In the genomic region with DNA sequence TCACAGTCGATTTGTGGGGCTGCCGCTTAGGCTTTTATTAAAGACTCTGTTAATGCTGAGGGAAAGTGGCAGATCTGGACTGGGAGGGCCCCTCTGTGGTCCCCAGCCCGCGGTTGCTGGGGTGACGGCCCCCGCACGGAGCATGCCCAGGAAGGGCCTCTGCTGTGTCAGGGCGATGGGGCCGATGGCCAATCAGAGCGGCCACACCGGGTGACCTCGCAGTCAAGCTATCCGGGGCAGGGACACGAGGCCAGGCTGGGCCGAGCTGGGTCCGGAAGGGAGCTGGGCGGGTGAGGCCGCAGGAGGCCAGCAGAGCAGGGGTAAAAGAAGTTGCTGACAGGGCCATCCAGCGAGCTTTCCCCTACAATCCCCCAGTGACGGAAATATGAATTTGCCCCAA, we compare ENCODE assay signal across 19 cellular contexts.
DNase-seq lines count a peak whose midpoint lies in the region; ATAC-seq and TF ChIP-seq lines count a peak whose summit lies in the region.
"Had no signal": no experiment of that assay in that cellular context is flagged by ENCODE, and none has a peak within 500 bp of the region (broad histone marks: within the 10 kb centered on the region; RNA-seq: fewer than 3 reads in every experiment).

No MANE protein-coding gene starts in this region.

- H3K27ac ChIP-seq in RWPE1 (0 out of 2 replicates have a peak overlapping the region, but pooled peaks have one; percentile 2), prostate gland (peak overlapping the region; percentile 73 to 89)
- H3K27ac ChIP-seq: breast epithelium had no signal

- H3K36me3 Mint-ChIP-seq in immature natural killer cell = peaks cover 5 to 6% (median 5%) of the 10 kb centered on the region in 3 donors
- H3K36me3 Mint-ChIP-seq: activated naive CD8-positive, alpha-beta T cell treated with anti-CD3 and anti-CD28 coated beads, Interleukin-2, amount 10 ng/mL, durations not matched to agents 7 days and 5 days had no signal

- POLR2A ChIA-PET in RWPE1 (lab: Yijun Ruan, JAX; ENCODE audit: low non-redundant PET) = no interaction called here

- H3K27me3 Mint-ChIP-seq in immature natural killer cell (ENCODE audit: low read depth in 3 of 3) = peaks cover 0 to 4% (median 0%) of the 10 kb centered on the region in 3 donors
- H3K27me3 Mint-ChIP-seq: activated naive CD8-positive, alpha-beta T cell treated with anti-CD3 and anti-CD28 coated beads, Interleukin-2, amount 10 ng/mL, durations not matched to agents 7 days and 5 days had no signal

- intact Hi-C loops in prostate gland (cut with DNase I) = no loop called here

- H3K36me3 ChIP-seq in prostate gland = peaks cover 17 to 24% of the 10 kb centered on the region in 2 donors
- H3K36me3 ChIP-seq: breast epithelium had no signal

- H3K4me3 ChIP-seq in prostate gland = no peak overlapping the region
- H3K4me3 ChIP-seq: breast epithelium, esophagus squamous epithelium had no signal

- TF ChIP-seq CTCF in RWPE1 (conservative IDR thresholded peaks at IDR 0.05; ENCODE audit: low read depth) (no peak), prostate gland (IDR thresholded peaks at IDR 0.05) (no peak)

- DNase-seq in CMK (ENCODE audit: low read depth) (peak; percentile 56), RWPE1 (ENCODE audit: low spot score) (no peak), iPS-NIHi11 (ENCODE audit: low spot score) (peak; percentile 76), prostate gland (ENCODE audit: low spot score) (no peak), NCI-H1436 treated with DMSO at 0.1 percent for 48 hours (lab: John Stamatoyannopoulos, UW) (no peak), immature natural killer cell (no peak), NCI-H2081 (lab: John Stamatoyannopoulos, UW) (no peak)
- DNase-seq: activated CD4-positive, alpha-beta T cell treated with anti-CD3 and anti-CD28 coated beads, Interleukin-2, amount 50 U/mL, for 1 hour; activated naive CD8-positive, alpha-beta T cell treated with anti-CD3 and anti-CD28 coated beads, Interleukin-2, amount 10 ng/mL, durations not matched to agents 7 days and 5 days; activated T-cell treated with anti-CD3 and anti-CD28 coated beads, Interleukin-2, amount 50 U/mL, for 4 hours; dermis blood vessel endothelial cell; DMS79 treated with DMSO at 0.1 percent for 48 hours; esophagus squamous epithelium; left colon; NCI-H1694 treated with DMSO at 0.1 percent for 48 hours; posterior cingulate gyrus; stimulated activated naive CD4-positive, alpha-beta T cell treated with Interleukin-2 at 50 U/mL for 16 hours had no signal

- H3K9me3 Mint-ChIP-seq in immature natural killer cell = no peaks in the 10 kb centered on the region
- H3K9me3 Mint-ChIP-seq: activated naive CD8-positive, alpha-beta T cell treated with anti-CD3 and anti-CD28 coated beads, Interleukin-2, amount 10 ng/mL, durations not matched to agents 7 days and 5 days; activated T-cell treated with anti-CD3 and anti-CD28 coated beads, Interleukin-2, amount 50 U/mL, for 4 hours had no signal

- CTCF ChIA-PET in RWPE1 (lab: Yijun Ruan, JAX) = no interaction called here

- no peak for ATAC-seq in GM18520 (IDR thresholded peaks at IDR 0.05; ENCODE audit: unreplicated experiment)
- ATAC-seq: activated T-cell treated with anti-CD3 and anti-CD28 coated beads, Interleukin-2, amount 50 U/mL, for 4 hours had no signal

- no peak overlapping the region for H3K27ac Mint-ChIP-seq in immature natural killer cell
- H3K27ac Mint-ChIP-seq: activated naive CD8-positive, alpha-beta T cell treated with anti-CD3 and anti-CD28 coated beads, Interleukin-2, amount 10 ng/mL, durations not matched to agents 7 days and 5 days had no signal

- no peaks in the 10 kb centered on the region for H3K27me3 ChIP-seq in prostate gland (replicated peaks; ENCODE audit: insufficient read depth)
- H3K27me3 ChIP-seq: breast epithelium, esophagus squamous epithelium had no signal

- H3K4me1 ChIP-seq in prostate gland (replicated peaks) = peaks cover 16% of the 10 kb centered on the region
- H3K4me1 ChIP-seq: breast epithelium had no signal

- H3K4me1 Mint-ChIP-seq in immature natural killer cell = no peaks in the 10 kb centered on the region
- H3K4me1 Mint-ChIP-seq: activated naive CD8-positive, alpha-beta T cell treated with anti-CD3 and anti-CD28 coated beads, Interleukin-2, amount 10 ng/mL, durations not matched to agents 7 days and 5 days had no signal

- no peak for TF ChIP-seq POLR2A in prostate gland (IDR thresholded peaks at IDR 0.05)

- no peaks in the 10 kb centered on the region for H3K9me3 ChIP-seq in prostate gland
- H3K9me3 ChIP-seq: breast epithelium, esophagus squamous epithelium had no signal

- 84% methylated on average over 20 of the region's 20 CpGs for WGBS in prostate gland

- no peak overlapping the region for H3K4me3 Mint-ChIP-seq in immature natural killer cell
- H3K4me3 Mint-ChIP-seq: activated naive CD8-positive, alpha-beta T cell treated with anti-CD3 and anti-CD28 coated beads, Interleukin-2, amount 10 ng/mL, durations not matched to agents 7 days and 5 days; activated T-cell treated with anti-CD3 and anti-CD28 coated beads, Interleukin-2, amount 50 U/mL, for 4 hours had no signal

Comparison
In these comparisons a context has a peak if more than half of its experiments do, and no peak if none do; other contexts are left out.
1. DNase-seq: peak in CMK (single experiment) and iPS-NIHi11 (single experiment); none in RWPE1 (single experiment), prostate gland (single experiment), NCI-H1436 treated with DMSO at 0.1 percent for 48 hours (single experiment), immature natural killer cell (0 of 3) and NCI-H2081 (0 of 2).